Comparison of ENCODE assay signal across 14 cellular contexts in the genomic region with DNA sequence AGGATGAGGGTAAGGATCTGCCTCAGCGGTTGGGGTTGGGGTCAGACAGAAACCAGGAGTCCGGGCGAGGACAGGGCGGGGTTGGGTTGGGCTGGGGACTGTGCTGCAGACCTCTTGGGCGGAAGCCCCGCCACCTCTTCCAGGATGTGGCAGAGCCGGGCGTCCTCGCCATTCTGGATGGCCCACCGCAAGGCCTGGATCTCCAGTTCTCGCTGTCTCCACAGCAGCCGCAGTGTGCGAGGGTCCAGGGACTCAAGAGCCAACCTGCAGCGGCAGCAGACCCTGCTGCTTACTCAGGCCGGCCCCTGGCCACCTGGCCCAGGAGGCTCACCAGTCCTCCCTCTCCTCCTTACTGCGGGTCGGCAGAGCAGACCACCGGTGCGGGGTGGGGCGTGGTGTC. TPM values are rescaled to one million over a fixed set of nuclear protein-coding genes. Genes with fewer than 3 reads are reported as not detected.
DNase-seq lines count a peak whose midpoint lies in the region; ATAC-seq and TF ChIP-seq lines count a peak whose summit lies in the region.
"Had no signal": no experiment of that assay in that cellular context is flagged by ENCODE, and none has a peak within 500 bp of the region (broad histone marks: within the 10 kb centered on the region; RNA-seq: fewer than 3 reads in every experiment).

No MANE protein-coding gene starts in this region.

- H3K9me3 ChIP-seq in HCT116 (ENCODE audit: control insufficient read depth in 1 of 2, insufficient read depth in 1 of 2, low read depth in 1 of 2, low read length in 2 of 2) (no peaks in the 10 kb centered on the region), body of pancreas (no peaks in the 10 kb centered on the region), neuronal stem cell (replicated peaks in 1 of 2; ENCODE audit: control insufficient read depth in 2 of 2, insufficient read depth in 1 of 2, low read depth in 1 of 2, low read length in 2 of 2) (peaks cover 0 to 4% of the 10 kb centered on the region in 2 donors)
- H3K9me3 ChIP-seq: A549, BE2C had no signal

- H4K20me1 ChIP-seq in HCT116 (ENCODE audit: insufficient read depth): no peaks in the 10 kb centered on the region

- peak overlapping the region; percentile 96 for H2BK15ac ChIP-seq in neuronal stem cell (ENCODE audit: low read length)

- no peak overlapping the region for H4K91ac ChIP-seq in neuronal stem cell (ENCODE audit: low read depth, low read length, poor library complexity)

- H2AK5ac ChIP-seq in neuronal stem cell (ENCODE audit: low read depth, low read length): peak overlapping the region; percentile 48

- no TSS peak for BruUV-seq in HCT116 (replicated peaks; lab: Mats Ljungman, UMichigan)

- H3K79me2 ChIP-seq in HCT116 (ENCODE audit: insufficient read depth, low read length): peaks cover 15% of the 10 kb centered on the region

- no peak for ATAC-seq in HCT116
- no peak for ATAC-seq in body of pancreas
- no peak for ATAC-seq in GM18858 (IDR thresholded peaks at IDR 0.05; ENCODE audit: unreplicated experiment)
- ATAC-seq: A549 had no signal

- CTCF ChIA-PET in HCT116 (lab: Charles Lee): no interaction called here

- peaks cover 25 to 42% of the 10 kb centered on the region in 2 experiments for H3K4me1 ChIP-seq in HCT116 (ENCODE audit: control insufficient read depth in 1 of 2, insufficient read depth in 2 of 2, low read length in 2 of 2)
- H3K4me1 ChIP-seq in body of pancreas: peaks cover 62% of the 10 kb centered on the region
- H3K4me1 ChIP-seq in neuronal stem cell (ENCODE audit: control insufficient read depth in 2 of 2, insufficient read depth in 1 of 2, low read depth in 1 of 2, low read length in 2 of 2): peaks cover 17 to 19% of the 10 kb centered on the region in 2 donors
- H3K4me1 ChIP-seq: BE2C had no signal

- TF ChIP-seq CTCF in HCT116 (IDR thresholded peaks at IDR 0.05 in 2 of 3, conservative IDR thresholded peaks at IDR 0.05 in 1 of 3; ENCODE audit: borderline replicate concordance in 1 of 3, insufficient read depth in 1 of 3, low read depth in 2 of 3, low read length in 2 of 3) (no peak), body of pancreas (IDR thresholded peaks at IDR 0.05) (no peak)

- no peak overlapping the region for H3K9ac ChIP-seq in HCT116 (ENCODE audit: low read length)
- no peak overlapping the region for H3K9ac ChIP-seq in neuronal stem cell (ENCODE audit: low read depth, low read length, poor library complexity)
- H3K9ac ChIP-seq: KMS-11 had no signal

- RAD21 ChIA-PET in HCT116 (lab: Charles Lee; ENCODE audit: low non-redundant PET in 1 of 2, low total read pairs in 2 of 2, uncharacterized antibody in 2 of 2, unreplicated experiment in 2 of 2): no interaction called here

- no peaks in the 10 kb centered on the region for H3K9me2 ChIP-seq in HCT116 (ENCODE audit: insufficient read depth)

- peak overlapping the region; percentile 97; the same call in 1 of the 2 replicates for H3K27ac ChIP-seq in HCT116 (ENCODE audit: low read depth, low read length)
- peak overlapping the region in 3 of 4 donors; percentile 93 to 99 (median 98) for H3K27ac ChIP-seq in body of pancreas
- no peak overlapping the region for H3K27ac ChIP-seq in neuronal stem cell (replicated peaks; ENCODE audit: low read length)
- H3K27ac ChIP-seq: A549, C4-2B, KMS-11 had no signal

- H3K27me3 ChIP-seq in HCT116 (ENCODE audit: insufficient read depth, low read length) (no peaks in the 10 kb centered on the region), body of pancreas (no peaks in the 10 kb centered on the region), neuronal stem cell (ENCODE audit: control insufficient read depth in 3 of 3, insufficient read depth in 3 of 3, low read depth in 1 of 3, low read length in 3 of 3) (peaks cover 16 to 57% (median 36%) of the 10 kb centered on the region in 3 experiments)

- H3K4me2 ChIP-seq in HCT116 (ENCODE audit: low read length) (no peak overlapping the region), neuronal stem cell (ENCODE audit: insufficient read depth, low read length, poor library complexity, severe bottlenecking) (no peak overlapping the region)
- H3K4me2 ChIP-seq: A549, KMS-11 had no signal

- H3K14ac ChIP-seq in neuronal stem cell (ENCODE audit: low read length): no peak overlapping the region

- H3K4me3 ChIP-seq in HCT116 (replicated peaks in 1 of 2; ENCODE audit: low read depth in 1 of 2, low read length in 2 of 2) (no peak overlapping the region), body of pancreas (no peak overlapping the region), neuronal stem cell (ENCODE audit: low read length in 2 of 2) (no peak overlapping the region)
- H3K4me3 ChIP-seq: A549 had no signal

- peak overlapping the region; percentile 85 for H3K23ac ChIP-seq in neuronal stem cell (ENCODE audit: low read depth, low read length, poor library complexity)

- intact Hi-C loops in HCT116 (cut with micrococcal nuclease) (no loop called here), body of pancreas (cut with DNase I) (loop anchor here (10.0 kb wide), 1 partner anchor 166 kb away; no protein-coding TSS in a partner anchor)

- H3K79me1 ChIP-seq in neuronal stem cell (ENCODE audit: low read depth, low read length): peaks cover 13% of the 10 kb centered on the region

- no peak overlapping the region for H3K18ac ChIP-seq in neuronal stem cell (ENCODE audit: low read length)

- TF ChIP-seq POLR2A in HCT116 (IDR thresholded peaks at IDR 0.05; ENCODE audit: borderline replicate concordance, extremely low read depth, insufficient read depth, insufficient read length) (no peak), body of pancreas (IDR thresholded peaks at IDR 0.05) (no peak)

- H3K36me3 ChIP-seq in HCT116 (ENCODE audit: control insufficient read depth in 1 of 2, insufficient read depth in 2 of 2, low read length in 2 of 2): no peaks in the 10 kb centered on the region
- H3K36me3 ChIP-seq in body of pancreas (replicated peaks in 1 of 2; ENCODE audit: insufficient read depth in 1 of 2, low read depth in 2 of 2): no peaks in the 10 kb centered on the region
- no peaks in the 10 kb centered on the region for H3K36me3 ChIP-seq in neuronal stem cell (replicated peaks in 1 of 2; ENCODE audit: control insufficient read depth in 2 of 2, insufficient read depth in 2 of 2, low read length in 2 of 2)
- H3K36me3 ChIP-seq: BE2C had no signal

- H2BK5ac ChIP-seq in neuronal stem cell (ENCODE audit: low read length): no peak overlapping the region

- POLR2A ChIA-PET in HCT116 (lab: Charles Lee): interaction anchor here (0.5 kb wide), 1 partner anchor 319 kb away, joined by 4 read pairs; no protein-coding TSS in a partner anchor

- H2BK120ac ChIP-seq in neuronal stem cell (ENCODE audit: low read depth, low read length): peak overlapping the region; percentile 61

- H4K8ac ChIP-seq in neuronal stem cell (ENCODE audit: low read depth, low read length): no peak overlapping the region

- H2AFZ ChIP-seq in HCT116 (ENCODE audit: low read depth, low read length, poor library complexity, severe bottlenecking) (no peak overlapping the region), neuronal stem cell (ENCODE audit: low read length) (no peak overlapping the region)

- H2BK12ac ChIP-seq in neuronal stem cell (ENCODE audit: low read length): peak overlapping the region; percentile 58

- TF ChIP-seq RAD21 in HCT116 (IDR thresholded peaks at IDR 0.05; ENCODE audit: low read depth): no peak

- H3K4ac ChIP-seq in neuronal stem cell (ENCODE audit: low read length): no peak overlapping the region

- 83 to 98% methylated on average over 6 to 20 of the region's 20 CpGs for whole genome bisulfite sequencing in body of pancreas, 2 donors
- WGBS in neuronal stem cell (ENCODE audit: extremely low coverage in 2 of 2, insufficient read length in 2 of 2, insufficient replicate concordance in 1 of 2), 2 donors: no CpG with 5 or more reads among the region's 20 CpGs

- DNase-seq in HCT116 (ENCODE audit: low read depth, low spot score) (no peak), body of pancreas (no peak), neuronal stem cell (ENCODE audit: low spot score) (no peak), NCI-H2081 treated with DMSO at 0.1 percent for 48 hours (lab: John Stamatoyannopoulos, UW) (no peak), cerebellum (ENCODE audit: low spot score) (no peak)
- DNase-seq: BE2C, DND-41, GDM1, HCEC 1CT had no signal

TF ChIP-seq in HCT116, 20 proteins besides CTCF, POLR2A, EP300 and RAD21 (continues in another document):
- TF ChIP-seq TCF7L2 (IDR thresholded peaks at IDR 0.05; ENCODE audit: borderline replicate concordance, extremely low read depth, insufficient read depth, insufficient read length) (no peak), SP1 (IDR thresholded peaks at IDR 0.05; ENCODE audit: low read depth) (no peak), ZNF274 (IDR thresholded peaks at IDR 0.05; ENCODE audit: low read depth, low read length) (no peak)

RNA-seq across cellular contexts. Expression of gene LMNTD2, which starts 2.0 kb away (rescaled TPM):
- total RNA-seq in HCT116 (2021; ENCODE audit: unreplicated experiment) (9.5 TPM), body of pancreas (10 to 100 TPM in 1 of 2 donors, 1 to 10 TPM in 1; 6.0 to 12.9 TPM), cerebellum (not detected)
- polyA plus RNA-seq in HCT116 (2012): 7.1 and 7.6 TPM in 2 replicates
- 0.75 TPM for polyA plus RNA-seq in neuronal stem cell (2013, experiment 1 of 2)
- polyA plus RNA-seq in neuronal stem cell (2013, experiment 2 of 2): 0.87 TPM

RNA-seq across cellular contexts. Expression of gene RASSF7, which starts 2.3 kb away (rescaled TPM):
- total RNA-seq in HCT116 (2021; ENCODE audit: unreplicated experiment): 35.9 TPM
- polyA plus RNA-seq in HCT116 (2012): 43.6 and 64.9 TPM in 2 replicates
- 100 to 1,000 TPM in 1 of 2 donors, 10 to 100 TPM in 1; 49.5 to 134 TPM for total RNA-seq in body of pancreas
- polyA plus RNA-seq in neuronal stem cell (2013, experiment 1 of 2): 8.9 TPM
- 9.1 TPM for polyA plus RNA-seq in neuronal stem cell (2013, experiment 2 of 2)
- 10.3 TPM for total RNA-seq in cerebellum

RNA-seq across cellular contexts. Expression of gene PHRF1, which starts 17.8 kb away (rescaled TPM):
- total RNA-seq in HCT116 (2021; ENCODE audit: unreplicated experiment): 45.5 TPM
- 20.3 TPM in 2 replicates for polyA plus RNA-seq in HCT116 (2012)
- total RNA-seq in body of pancreas: 10 to 100 TPM; 18.2 to 34.3 TPM
- 13.1 TPM for polyA plus RNA-seq in neuronal stem cell (2013, experiment 1 of 2)
- polyA plus RNA-seq in neuronal stem cell (2013, experiment 2 of 2): 12.9 TPM
- 25.9 TPM for total RNA-seq in cerebellum

RNA-seq across cellular contexts. Expression of gene LRRC56, which starts 21.2 kb away (rescaled TPM):
- total RNA-seq in HCT116 (2021; ENCODE audit: unreplicated experiment): 9.1 TPM
- 6.3 and 6.5 TPM in 2 replicates for polyA plus RNA-seq in HCT116 (2012)
- 1 to 10 TPM; 1.6 to 2.3 TPM for total RNA-seq in body of pancreas
- 1.1 TPM for polyA plus RNA-seq in neuronal stem cell (2013, experiment 1 of 2)
- polyA plus RNA-seq in neuronal stem cell (2013, experiment 2 of 2): 1.2 TPM
- total RNA-seq in cerebellum: 1.5 TPM
- total RNA-seq: HT1080 had no signal

RNA-seq across cellular contexts. Expression of gene HRAS, which starts 23.1 kb away (rescaled TPM):
- total RNA-seq in HCT116 (2021; ENCODE audit: unreplicated experiment) (104 TPM), body of pancreas (10 to 100 TPM; 13.0 to 15.8 TPM), cerebellum (16.2 TPM)
- polyA plus RNA-seq in HCT116 (2012): 118 and 126 TPM in 2 replicates
- polyA plus RNA-seq in neuronal stem cell (2013, experiment 1 of 2): 26.4 TPM
- polyA plus RNA-seq in neuronal stem cell (2013, experiment 2 of 2): 25.5 TPM
